In the genomic region with DNA sequence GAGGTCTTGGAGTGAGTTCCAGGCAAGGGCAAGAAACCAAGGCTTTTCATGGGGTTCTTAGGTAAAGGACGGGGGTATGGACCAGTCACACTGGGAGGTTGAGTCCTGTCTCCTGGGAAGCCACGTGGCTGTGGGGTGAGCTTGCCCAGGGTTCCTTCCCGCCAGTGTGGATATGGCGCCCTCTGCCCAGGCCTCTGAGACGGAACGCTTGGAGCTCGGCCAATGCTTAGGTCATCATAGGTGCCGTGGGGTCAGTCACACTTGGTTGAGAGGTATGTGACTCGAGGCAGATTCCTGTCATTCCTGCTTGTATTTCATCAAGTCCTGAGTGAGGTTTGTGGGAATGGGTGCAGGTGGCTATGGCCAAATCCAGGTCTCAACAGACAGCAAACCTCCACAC, we compare ENCODE assay signal across 14 cellular contexts. TPM values are rescaled to one million over a fixed set of nuclear protein-coding genes. Genes with fewer than 3 reads are reported as not detected.
DNase-seq lines count a peak whose midpoint lies in the region; ATAC-seq and TF ChIP-seq lines count a peak whose summit lies in the region.
"Had no signal": no experiment of that assay in that cellular context is flagged by ENCODE, and none has a peak within 500 bp of the region (broad histone marks: within the 10 kb centered on the region; RNA-seq: fewer than 3 reads in every experiment).

No MANE protein-coding gene starts in this region.

- H3K4me1 Mint-ChIP-seq in Caco-2 (ENCODE audit: low read depth, unreplicated experiment) = no peaks in the 10 kb centered on the region
- no peaks in the 10 kb centered on the region for H3K4me1 Mint-ChIP-seq in CD8-positive, alpha-beta T cell (ENCODE audit: low read depth)
- H3K4me1 Mint-ChIP-seq: CD8-positive, alpha-beta memory T cell had no signal

- H3K36me3 ChIP-seq in Caco-2 (ENCODE audit: control insufficient read depth, insufficient read depth, low read length) (peaks cover 4% of the 10 kb centered on the region), liver (ENCODE audit: control insufficient read depth in 4 of 4, insufficient read depth in 3 of 4, low read depth in 1 of 4, low read length in 3 of 4) (peaks cover 6 to 15% (median 11%) of the 10 kb centered on the region in 4 donors)
- H3K36me3 ChIP-seq in CD8-positive, alpha-beta T cell (ENCODE audit: insufficient read depth, low read length) = peaks cover 15% of the 10 kb centered on the region
- H3K36me3 ChIP-seq: SJCRH30 had no signal

- DNase-seq in Caco-2 (peak; percentile 37 to 70), HK-2 (ENCODE audit: unreplicated experiment) (peak; percentile 96), astrocyte of the hippocampus (ENCODE audit: low read depth, low spot score) (peak; percentile 48), NCI-H1105 (lab: John Stamatoyannopoulos, UW) (no peak), SIG-M5 (lab: John Stamatoyannopoulos, UW) (no peak), germinal center (ENCODE audit: low spot score) (no peak)
- no peak for DNase-seq in CD8-positive, alpha-beta T cell
- DNase-seq: activated CD4-positive, alpha-beta T cell treated with anti-CD3 and anti-CD28 coated beads for 48 hours; activated gamma-delta T cell; CD8-positive, alpha-beta memory T cell; gastrocnemius medialis; tibial artery had no signal

- peaks cover 11% of the 10 kb centered on the region; the same call in 1 of the 2 replicates for H3K4me1 ChIP-seq in Caco-2
- peaks cover 6 to 43% (median 32%) of the 10 kb centered on the region in 4 donors for H3K4me1 ChIP-seq in liver (ENCODE audit: control insufficient read depth in 4 of 4, insufficient read depth in 4 of 4, low read length in 3 of 4)
- no peaks in the 10 kb centered on the region for H3K4me1 ChIP-seq in CD8-positive, alpha-beta T cell (ENCODE audit: insufficient read depth, low read length)
- H3K4me1 ChIP-seq: SJCRH30, tibial artery had no signal

- WGBS in liver = 57% methylated on average over 9 of the region's 9 CpGs

- H3K4me3 ChIP-seq in Caco-2 (ENCODE audit: low read depth, low read length) (no peak overlapping the region), liver (ENCODE audit: low read depth in 1 of 3, low read length in 3 of 3) (no peak overlapping the region)
- H3K4me3 ChIP-seq in CD8-positive, alpha-beta T cell (ENCODE audit: low read depth, low read length) = no peak overlapping the region
- H3K4me3 ChIP-seq: gastrocnemius medialis, SJCRH30, tibial artery had no signal

- BruUV-seq in Caco-2 (replicated peaks; lab: Mats Ljungman, UMichigan) = no TSS peak

- peak overlapping the region; percentile 67 for H3K27ac Mint-ChIP-seq in Caco-2 (ENCODE audit: unreplicated experiment)
- no peak overlapping the region for H3K27ac Mint-ChIP-seq in CD8-positive, alpha-beta T cell

- intact Hi-C loops in Caco-2 (cut with micrococcal nuclease; ENCODE audit: unreplicated experiment) = no loop called here
- intact Hi-C loops in CD8-positive, alpha-beta T cell (cut with DNase I, micrococcal nuclease) = no loop called here

- H3K36me3 Mint-ChIP-seq in Caco-2 (ENCODE audit: insufficient read depth, unreplicated experiment) = peaks cover 64% of the 10 kb centered on the region
- H3K36me3 Mint-ChIP-seq in CD8-positive, alpha-beta T cell = peaks cover 35% of the 10 kb centered on the region

- H3K9me3 Mint-ChIP-seq in Caco-2 (ENCODE audit: unreplicated experiment) = no peaks in the 10 kb centered on the region
- H3K9me3 Mint-ChIP-seq in CD8-positive, alpha-beta T cell = no peaks in the 10 kb centered on the region
- H3K9me3 Mint-ChIP-seq: CD8-positive, alpha-beta memory T cell had no signal

- no peak for ATAC-seq in CD8-positive, alpha-beta T cell

- H3K9me3 ChIP-seq in Caco-2 = no peaks in the 10 kb centered on the region
- no peaks in the 10 kb centered on the region for H3K9me3 ChIP-seq in liver (ENCODE audit: control insufficient read depth in 4 of 4, low read length in 3 of 4)
- no peaks in the 10 kb centered on the region for H3K9me3 ChIP-seq in CD8-positive, alpha-beta T cell (ENCODE audit: low read length)
- H3K9me3 ChIP-seq: gastrocnemius medialis, SJCRH30, tibial artery had no signal

- H3K27me3 Mint-ChIP-seq in Caco-2 (ENCODE audit: insufficient read depth, unreplicated experiment) = no peaks in the 10 kb centered on the region
- no peaks in the 10 kb centered on the region for H3K27me3 Mint-ChIP-seq in CD8-positive, alpha-beta T cell (ENCODE audit: low read depth)
- H3K27me3 Mint-ChIP-seq: CD8-positive, alpha-beta memory T cell had no signal

- H3K27me3 ChIP-seq in Caco-2 (replicated peaks; ENCODE audit: control insufficient read depth, insufficient read depth, low read length) (no peaks in the 10 kb centered on the region), liver (ENCODE audit: control insufficient read depth in 4 of 4, insufficient read depth in 4 of 4, low read length in 3 of 4) (no peaks in the 10 kb centered on the region)
- H3K27me3 ChIP-seq in CD8-positive, alpha-beta T cell (ENCODE audit: insufficient read depth, low read length) = no peaks in the 10 kb centered on the region
- H3K27me3 ChIP-seq: gastrocnemius medialis, SJCRH30, tibial artery had no signal

- CTCF ChIA-PET in Caco-2 (lab: Charles Lee) = no interaction called here
- CTCF ChIA-PET in CD8-positive, alpha-beta T cell (lab: Charles Lee) = no interaction called here

- POLR2A ChIA-PET in Caco-2 (lab: Charles Lee) = no interaction called here
- POLR2A ChIA-PET in CD8-positive, alpha-beta T cell (lab: Charles Lee) = no interaction called here

- no peak overlapping the region for H3K9ac ChIP-seq in liver (ENCODE audit: low read depth in 1 of 2, low read length in 2 of 2)

- peak in 1 of 2 donors; percentile 21 for TF ChIP-seq RAD21 in liver (IDR thresholded peaks at IDR 0.05)

- H3K27ac ChIP-seq in liver (ENCODE audit: low read depth in 1 of 2, low read length in 2 of 2) = peak overlapping the region in 1 of 2 donors; percentile 5
- no peak overlapping the region for H3K27ac ChIP-seq in CD8-positive, alpha-beta T cell (ENCODE audit: low read depth, low read length)
- H3K27ac ChIP-seq: SJCRH30, tibial artery had no signal

- TF ChIP-seq CTCF in Caco-2 (IDR thresholded peaks at IDR 0.05; ENCODE audit: insufficient read depth in 1 of 2, low read depth in 1 of 2, low read length in 1 of 2, severe bottlenecking in 1 of 2, unreplicated experiment in 1 of 2) (no peak), liver (IDR thresholded peaks at IDR 0.05; ENCODE audit: low read depth, low read length, missing input control) (no peak)
- no peak for TF ChIP-seq CTCF in CD8-positive, alpha-beta T cell (IDR thresholded peaks at IDR 0.05)

- no peak overlapping the region for H3K4me3 Mint-ChIP-seq in Caco-2 (ENCODE audit: unreplicated experiment)
- no peak overlapping the region for H3K4me3 Mint-ChIP-seq in CD8-positive, alpha-beta T cell
- H3K4me3 Mint-ChIP-seq: CD8-positive, alpha-beta memory T cell had no signal

TF ChIP-seq in liver, 16 proteins besides CTCF, POLR2A, EP300 and RAD21:
- no peak for TF ChIP-seq NR2F2 (IDR thresholded peaks at IDR 0.05)
- peak in 1 of 2 donors; percentile 44 for TF ChIP-seq HNF4A (conservative IDR thresholded peaks at IDR 0.05)
- peak; percentile 6 for TF ChIP-seq SP1 (IDR thresholded peaks at IDR 0.05)
- no peak for TF ChIP-seq TAF1 (conservative IDR thresholded peaks at IDR 0.05)
- peak; percentile 60 to 61 for TF ChIP-seq RXRA (IDR thresholded peaks at IDR 0.05)
- TF ChIP-seq, protein P1, sequence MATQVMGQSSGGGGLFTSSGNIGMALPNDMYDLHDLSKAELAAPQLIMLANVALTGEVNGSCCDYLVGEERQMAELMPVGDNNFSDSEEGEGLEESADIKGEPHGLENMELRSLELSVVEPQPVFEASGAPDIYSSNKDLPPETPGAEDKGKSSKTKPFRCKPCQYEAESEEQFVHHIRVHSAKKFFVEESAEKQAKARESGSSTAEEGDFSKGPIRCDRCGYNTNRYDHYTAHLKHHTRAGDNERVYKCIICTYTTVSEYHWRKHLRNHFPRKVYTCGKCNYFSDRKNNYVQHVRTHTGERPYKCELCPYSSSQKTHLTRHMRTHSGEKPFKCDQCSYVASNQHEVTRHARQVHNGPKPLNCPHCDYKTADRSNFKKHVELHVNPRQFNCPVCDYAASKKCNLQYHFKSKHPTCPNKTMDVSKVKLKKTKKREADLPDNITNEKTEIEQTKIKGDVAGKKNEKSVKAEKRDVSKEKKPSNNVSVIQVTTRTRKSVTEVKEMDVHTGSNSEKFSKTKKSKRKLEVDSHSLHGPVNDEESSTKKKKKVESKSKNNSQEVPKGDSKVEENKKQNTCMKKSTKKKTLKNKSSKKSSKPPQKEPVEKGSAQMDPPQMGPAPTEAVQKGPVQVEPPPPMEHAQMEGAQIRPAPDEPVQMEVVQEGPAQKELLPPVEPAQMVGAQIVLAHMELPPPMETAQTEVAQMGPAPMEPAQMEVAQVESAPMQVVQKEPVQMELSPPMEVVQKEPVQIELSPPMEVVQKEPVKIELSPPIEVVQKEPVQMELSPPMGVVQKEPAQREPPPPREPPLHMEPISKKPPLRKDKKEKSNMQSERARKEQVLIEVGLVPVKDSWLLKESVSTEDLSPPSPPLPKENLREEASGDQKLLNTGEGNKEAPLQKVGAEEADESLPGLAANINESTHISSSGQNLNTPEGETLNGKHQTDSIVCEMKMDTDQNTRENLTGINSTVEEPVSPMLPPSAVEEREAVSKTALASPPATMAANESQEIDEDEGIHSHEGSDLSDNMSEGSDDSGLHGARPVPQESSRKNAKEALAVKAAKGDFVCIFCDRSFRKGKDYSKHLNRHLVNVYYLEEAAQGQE (IDR thresholded peaks at IDR 0.05) = no peak
- TF ChIP-seq, protein P2, sequence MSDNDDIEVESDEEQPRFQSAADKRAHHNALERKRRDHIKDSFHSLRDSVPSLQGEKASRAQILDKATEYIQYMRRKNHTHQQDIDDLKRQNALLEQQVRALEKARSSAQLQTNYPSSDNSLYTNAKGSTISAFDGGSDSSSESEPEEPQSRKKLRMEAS (IDR thresholded peaks at IDR 0.05) = peak; percentile 14
- no peak for TF ChIP-seq GABPA (IDR thresholded peaks at IDR 0.05 in 1 of 2, conservative IDR thresholded peaks at IDR 0.05 in 1 of 2)
- no peak for TF ChIP-seq EGR1 (IDR thresholded peaks at IDR 0.05; ENCODE audit: low read depth in 2 of 2)
- no peak for TF ChIP-seq JUND (IDR thresholded peaks at IDR 0.05)

RNA-seq across cellular contexts. Expression of a gene that starts 46.2 kb away (rescaled TPM):
- total RNA-seq in Caco-2 (2022) = 32.3 and 36.7 TPM in 2 replicates
- total RNA-seq in liver = 10 to 100 TPM in 1 of 2 donors, 1 to 10 TPM in 1; 8.8 to 15.1 TPM
- 1 to 10 TPM; 3.9 to 7.4 TPM for polyA plus RNA-seq in liver
- 10 to 100 TPM; 39.9 to 42.6 TPM for total RNA-seq in CD8-positive, alpha-beta T cell

Comparison
In these comparisons a context has a peak if more than half of its experiments do, and no peak if none do; other contexts are left out.
1. DNase-seq: peak in Caco-2 (2 of 2), HK-2 (single experiment) and astrocyte of the hippocampus (single experiment); none in NCI-H1105 (single experiment), SIG-M5 (single experiment), CD8-positive, alpha-beta T cell (0 of 7) and germinal center (single experiment).